In genomic region chr7:102178410-102178809, GRCh38 we compare ENCODE assay signal across 23 cellular contexts.
DNase-seq lines count a peak whose midpoint lies in the region; ATAC-seq, FAIRE-seq and TF ChIP-seq lines count a peak whose summit lies in the region.
"Had no signal": no experiment of that assay in that cellular context is flagged by ENCODE, and none has a peak within 500 bp of the region (broad histone marks: within the 10 kb centered on the region; RNA-seq: fewer than 3 reads in every experiment).

No MANE protein-coding gene starts in this region.

- H3K9me3 ChIP-seq in left ventricle myocardium inferior (replicated peaks) (no peaks in the 10 kb centered on the region), Caco-2 (no peaks in the 10 kb centered on the region)
- H3K9me3 ChIP-seq: A549; BE2C; BLaER1 treated with 17β-estradiol and CSF1 and Interleukin-3, amounts not matched to agents 10 nM and 100 nM had no signal

- no peaks in the 10 kb centered on the region for H3K27me3 Mint-ChIP-seq in Caco-2 (ENCODE audit: insufficient read depth, unreplicated experiment)
- H3K27me3 Mint-ChIP-seq: CD4-positive, alpha-beta T cell; CD8-positive, alpha-beta memory T cell had no signal

- no peaks in the 10 kb centered on the region for H3K27me3 ChIP-seq in left ventricle myocardium inferior (ENCODE audit: low read depth)
- H3K27me3 ChIP-seq in Caco-2 (replicated peaks; ENCODE audit: control insufficient read depth, insufficient read depth, low read length): no peaks in the 10 kb centered on the region
- H3K27me3 ChIP-seq in bronchial epithelial cell (ENCODE audit: control insufficient read depth, insufficient read depth, low read length): no peaks in the 10 kb centered on the region
- H3K27me3 ChIP-seq: BE2C; BLaER1 treated with 17β-estradiol and CSF1 and Interleukin-3, amounts not matched to agents 10 nM and 100 nM had no signal

- no peak overlapping the region for H3K27ac ChIP-seq in left ventricle myocardium inferior (replicated peaks)
- H3K27ac ChIP-seq: A549; BLaER1 treated with 17β-estradiol and CSF1 and Interleukin-3, amounts not matched to agents 10 nM and 100 nM had no signal

- H3K4me1 Mint-ChIP-seq in Caco-2 (ENCODE audit: low read depth, unreplicated experiment): no peaks in the 10 kb centered on the region
- H3K4me1 Mint-ChIP-seq: CD14-positive monocyte; CD8-positive, alpha-beta memory T cell; GM23338; H9 had no signal

- POLR2A ChIA-PET in Caco-2 (lab: Charles Lee): no interaction called here

- H3K4me1 ChIP-seq in left ventricle myocardium inferior (peaks cover 11% of the 10 kb centered on the region), Caco-2 (no peaks in the 10 kb centered on the region)
- H3K4me1 ChIP-seq: A549, BE2C had no signal

- DNase-seq in left cardiac atrium: no peak
- DNase-seq in left ventricle myocardium inferior: no peak
- DNase-seq in Caco-2: no peak
- DNase-seq in bronchial epithelial cell (ENCODE audit: low read depth): no peak
- no peak for DNase-seq in DMS114 treated with DMSO at 0.1 percent for 48 hours (lab: John Stamatoyannopoulos, UW; ENCODE audit: unreplicated experiment)
- DNase-seq in NCI-H1930 (lab: John Stamatoyannopoulos, UW): no peak
- DNase-seq: 8988T; ACHN; AML-193; BE2C; Calu3; CD4-positive, alpha-beta T cell; CD8-positive, alpha-beta memory T cell; DMS153; DND-41; H9 had no signal

- H3K4me3 Mint-ChIP-seq in Caco-2 (ENCODE audit: unreplicated experiment): no peak overlapping the region
- H3K4me3 Mint-ChIP-seq: CD14-positive monocyte; CD4-positive, alpha-beta T cell; CD8-positive, alpha-beta memory T cell; GM23338; H9 had no signal

- FAIRE-seq in bronchial epithelial cell (lab: Jason Lieb, UNC): peak; percentile 32
- FAIRE-seq: A549, G401.6, GM12892 had no signal

- peaks cover 66% of the 10 kb centered on the region for H3K36me3 ChIP-seq in left ventricle myocardium inferior
- H3K36me3 ChIP-seq in Caco-2 (ENCODE audit: control insufficient read depth, insufficient read depth, low read length): peaks cover 2% of the 10 kb centered on the region
- H3K36me3 ChIP-seq in bronchial epithelial cell (ENCODE audit: control insufficient read depth, insufficient read depth, low read length): no peaks in the 10 kb centered on the region

- ATAC-seq in left cardiac atrium: peak; percentile 9 to 39
- ATAC-seq: GM23338, HCT116 had no signal

- H3K9me3 Mint-ChIP-seq in Caco-2 (ENCODE audit: unreplicated experiment): no peaks in the 10 kb centered on the region
- H3K9me3 Mint-ChIP-seq: CD14-positive monocyte; CD4-positive, alpha-beta T cell; CD8-positive, alpha-beta memory T cell; GM23338; H9 had no signal

- no peak for TF ChIP-seq CTCF in left ventricle myocardium inferior (IDR thresholded peaks at IDR 0.05; ENCODE audit: borderline replicate concordance)
- TF ChIP-seq CTCF in Caco-2 (IDR thresholded peaks at IDR 0.05; ENCODE audit: insufficient read depth in 1 of 2, low read depth in 1 of 2, low read length in 1 of 2, severe bottlenecking in 1 of 2, unreplicated experiment in 1 of 2): no peak
- TF ChIP-seq CTCF in bronchial epithelial cell (IDR thresholded peaks at IDR 0.05; ENCODE audit: insufficient read depth, low read length, severe bottlenecking): no peak

- BruUV-seq in Caco-2 (replicated peaks; lab: Mats Ljungman, UMichigan): no TSS peak

- CTCF ChIA-PET in Caco-2 (lab: Charles Lee): no interaction called here

- H3K36me3 Mint-ChIP-seq in Caco-2 (ENCODE audit: insufficient read depth, unreplicated experiment): peaks cover 91% of the 10 kb centered on the region

- intact Hi-C loops in left cardiac atrium (cut with DNase I): no loop called here
- intact Hi-C loops in left ventricle myocardium inferior (cut with micrococcal nuclease): no loop called here
- intact Hi-C loops in Caco-2 (cut with micrococcal nuclease; ENCODE audit: unreplicated experiment): no loop called here

- H3K4me3 ChIP-seq in left ventricle myocardium inferior (no peak overlapping the region), Caco-2 (ENCODE audit: low read depth, low read length) (no peak overlapping the region), bronchial epithelial cell (ENCODE audit: low read depth, low read length) (no peak overlapping the region)
- H3K4me3 ChIP-seq: A549; BLaER1 treated with 17β-estradiol and CSF1 and Interleukin-3, amounts not matched to agents 10 nM and 100 nM; GM23338 had no signal

- H3K27ac Mint-ChIP-seq in Caco-2 (ENCODE audit: unreplicated experiment): peak overlapping the region; percentile 75
- H3K27ac Mint-ChIP-seq: CD4-positive, alpha-beta T cell; GM23338; H9 had no signal
